ENCODE assay signal across 36 cellular contexts in genomic region chr19:48537541-48537940, GRCh38. TPM values are rescaled to one million over a fixed set of nuclear protein-coding genes. Genes with fewer than 3 reads are reported as not detected.
"Had no signal": no experiment of that assay in that cellular context is flagged by ENCODE, and none has a peak within 500 bp of the region (broad histone marks: within the 10 kb centered on the region; RNA-seq: fewer than 3 reads in every experiment).

No MANE protein-coding gene starts in this region.

- H3K9me3 ChIP-seq: adrenal gland, ascending aorta, body of pancreas, breast epithelium had no signal

- H3K36me3 ChIP-seq: adrenal gland, ascending aorta, brain microvascular endothelial cell, breast epithelium, cardiac muscle cell had no signal

- H3K4me1 ChIP-seq: adrenal gland, ascending aorta, body of pancreas, breast epithelium had no signal

- H3K27me3 ChIP-seq: adrenal gland, ascending aorta, body of pancreas, brain microvascular endothelial cell, breast epithelium, cardiac muscle cell had no signal

- H3K27ac ChIP-seq: adrenal gland, ascending aorta, body of pancreas, brain microvascular endothelial cell, breast epithelium, cardiac muscle cell had no signal

- DNase-seq: activated effector memory CD4-positive, alpha-beta T cell treated with anti-CD3 and anti-CD28 coated beads, Interleukin-2, amount 50 U/mL, for 16 hours; activated effector memory CD4-positive, alpha-beta T cell treated with Interleukin-2 at 50 U/mL for 16 hours; activated gamma-delta T cell; activated gamma-delta T cell treated with Interleukin-2 at 50 U/mL for 16 hours; activated naive CD4-positive, alpha-beta T cell; activated naive CD4-positive, alpha-beta T cell treated with anti-CD3 and anti-CD28 coated beads for 36 hours; activated naive CD4-positive, alpha-beta T cell treated with anti-CD3 and anti-CD28 coated beads, Interleukin-2, amount 10 ng/mL, durations not matched to agents 7 days and 5 days; activated naive CD4-positive, alpha-beta T cell treated with anti-CD3 and anti-CD28 coated beads, Interleukin-2, amount 50 U/mL, for 16 hours; activated naive CD4-positive, alpha-beta T cell treated with Interleukin-2 at 50 U/mL for 16 hours; activated naive CD8-positive, alpha-beta T cell treated with anti-CD3 and anti-CD28 coated beads for 36 hours; activated naive CD8-positive, alpha-beta T cell treated with anti-CD3 and anti-CD28 coated beads, Interleukin-2, amount 10 ng/mL, durations not matched to agents 7 days and 5 days; activated naive CD8-positive, alpha-beta T cell treated with anti-CD3 and anti-CD28 coated beads, Interleukin-2, amount 50 U/mL, for 24 hours; activated T-cell treated with anti-CD3 and anti-CD28 coated beads, Interleukin-2, amount 50 U/mL, for 1 hour; activated T-cell treated with anti-CD3 and anti-CD28 coated beads, Interleukin-2, amount 50 U/mL, for 24 hours; activated T-cell treated with anti-CD3 and anti-CD28 coated beads, Interleukin-2, amount 50 U/mL, for 4 hours; activated T-cell treated with anti-CD3 and anti-CD28 coated beads, Interleukin-2, amount 50 U/mL, for 48 hours; activated T-cell treated with anti-CD3 and anti-CD28 coated beads, Interleukin-2, amount 50 U/mL, for 72 hours; adrenal gland; amniotic stem cell; amygdala; anterior cingulate cortex; aorta; body of pancreas; brain microvascular endothelial cell; caudate nucleus; central memory CD4-positive, alpha-beta T cell; cerebellar nuclear complex had no signal

- H3K4me3 ChIP-seq: adrenal gland, ascending aorta, body of pancreas, breast epithelium, cardiac muscle cell had no signal

RNA-seq across cellular contexts. Expression of gene SULT2B1, which starts 14.4 kb away (rescaled TPM):
- total RNA-seq: activated naive CD4-positive, alpha-beta T cell treated with anti-CD3 and anti-CD28 coated beads for 36 hours; activated naive CD4-positive, alpha-beta T cell treated with anti-CD3 and anti-CD28 coated beads, Interleukin-2, amount 50 U/mL, for 72 hours; activated naive CD8-positive, alpha-beta T cell treated with anti-CD3 and anti-CD28 coated beads for 36 hours; activated naive CD8-positive, alpha-beta T cell treated with anti-CD3 and anti-CD28 coated beads, Interleukin-2, amount 10 ng/mL, durations not matched to agents 7 days and 5 days; activated T-cell treated with anti-CD3 and anti-CD28 coated beads, Interleukin-2, amount 50 U/mL, for 4 hours; activated T-cell treated with anti-CD3 and anti-CD28 coated beads, Interleukin-2, amount 50 U/mL, for 72 hours; activated T-helper 1 cell treated with anti-CD3 and anti-CD28 coated beads, Interleukin-12 subunit alpha, Interleukin-12 subunit beta, Interleukin-2, Interleukin-4 antibody, amounts not matched to agents 30 ng/mL and 10 ng/mL and 1 ng/mL, durations not matched to agents 14 hours and 24 hours and 36 hours; activated T-helper 17 cell treated with anti-CD3 and anti-CD28 coated beads, Interleukin-2, amount 50 U/mL, for 72 hours; activated T-helper 2 cell treated with anti-CD3 and anti-CD28 coated beads, Interferon-gamma antibody, Interleukin-2, Interleukin-4, amounts not matched to agents 10 μg/mL and 5 μg/mL and 100 μg/mL, durations not matched to agents 14 hours and 24 hours and 36 hours; aorta; ascending aorta; astrocyte; cardiac muscle cell; cerebellum had no signal
